In genomic region chr1:214638997-214639396, GRCh38 we compare ENCODE assay signal across 20 cellular contexts. TPM values are rescaled to one million over a fixed set of nuclear protein-coding genes. Genes with fewer than 3 reads are reported as not detected.
DNase-seq lines count a peak whose midpoint lies in the region; ATAC-seq lines count a peak whose summit lies in the region.
"Had no signal": no experiment of that assay in that cellular context is flagged by ENCODE, and none has a peak within 500 bp of the region (broad histone marks: within the 10 kb centered on the region; RNA-seq: fewer than 3 reads in every experiment).

No MANE protein-coding gene starts in this region.

- DNase-seq in activated T-cell treated with anti-CD3 and anti-CD28 coated beads, Interleukin-2, amount 50 U/mL, for 24 hours: no peak
- no peak for DNase-seq in activated T-cell treated with anti-CD3 and anti-CD28 coated beads, Interleukin-2, amount 50 U/mL, for 1 hour
- DNase-seq in EH (ENCODE audit: low read depth) (peak; percentile 32), glomerular visceral epithelial cell (ENCODE audit: extremely low spot score) (peak; percentile 11), NCI-H1417 treated with DMSO at 0.1 percent for 48 hours (lab: John Stamatoyannopoulos, UW) (no peak)
- no peak for DNase-seq in activated CD4-positive, CD25-positive, alpha-beta regulatory T cell treated with anti-CD3 and anti-CD28 coated beads, Interleukin-2, amount 50 U/mL, for 72 hours
- DNase-seq: C1 segment of cervical spinal cord; Caco-2; DMS153; H9; Karpas-422; MM.1S; NCI-H1105; NCI-H187; NCI-H446 treated with DMSO at 0.1 percent for 48 hours; NK-92 treated with Interleukin-12 subunit alpha and Interleukin-12 subunit beta, amount 100 ng/mL, for 24 hours; SHP77 had no signal

- peak overlapping the region; percentile 38 for H3K27ac Mint-ChIP-seq in activated T-cell treated with anti-CD3 and anti-CD28 coated beads, Interleukin-2, amount 50 U/mL, for 24 hours
- H3K27ac Mint-ChIP-seq in activated T-helper 17 cell treated with anti-CD3 and anti-CD28 coated beads, Interleukin-2, amount 50 U/mL, for 72 hours: peak overlapping the region; percentile 59
- H3K27ac Mint-ChIP-seq: H9 had no signal

- H3K27me3 Mint-ChIP-seq in activated T-cell treated with anti-CD3 and anti-CD28 coated beads, Interleukin-2, amount 50 U/mL, for 24 hours: no peaks in the 10 kb centered on the region
- H3K27me3 Mint-ChIP-seq in activated T-helper 17 cell treated with anti-CD3 and anti-CD28 coated beads, Interleukin-2, amount 50 U/mL, for 72 hours: no peaks in the 10 kb centered on the region

- H3K4me1 Mint-ChIP-seq in activated T-cell treated with anti-CD3 and anti-CD28 coated beads, Interleukin-2, amount 50 U/mL, for 24 hours (ENCODE audit: low read depth): peaks cover 31% of the 10 kb centered on the region
- no peaks in the 10 kb centered on the region for H3K4me1 Mint-ChIP-seq in activated T-helper 17 cell treated with anti-CD3 and anti-CD28 coated beads, Interleukin-2, amount 50 U/mL, for 72 hours

- peaks cover 30% of the 10 kb centered on the region for H3K36me3 Mint-ChIP-seq in activated T-cell treated with anti-CD3 and anti-CD28 coated beads, Interleukin-2, amount 50 U/mL, for 24 hours (ENCODE audit: low read depth)
- peaks cover 10% of the 10 kb centered on the region for H3K36me3 Mint-ChIP-seq in activated T-helper 17 cell treated with anti-CD3 and anti-CD28 coated beads, Interleukin-2, amount 50 U/mL, for 72 hours (ENCODE audit: low read depth)

- no peak overlapping the region for H3K4me3 Mint-ChIP-seq in activated T-cell treated with anti-CD3 and anti-CD28 coated beads, Interleukin-2, amount 50 U/mL, for 24 hours
- H3K4me3 Mint-ChIP-seq in activated T-helper 17 cell treated with anti-CD3 and anti-CD28 coated beads, Interleukin-2, amount 50 U/mL, for 72 hours: no peak overlapping the region
- H3K4me3 Mint-ChIP-seq: H9 had no signal

- H3K9me3 Mint-ChIP-seq in activated T-cell treated with anti-CD3 and anti-CD28 coated beads, Interleukin-2, amount 50 U/mL, for 24 hours: no peaks in the 10 kb centered on the region
- no peaks in the 10 kb centered on the region for H3K9me3 Mint-ChIP-seq in activated T-helper 17 cell treated with anti-CD3 and anti-CD28 coated beads, Interleukin-2, amount 50 U/mL, for 72 hours
- H3K9me3 Mint-ChIP-seq: H9 had no signal

- ATAC-seq in activated T-helper 17 cell treated with anti-CD3 and anti-CD28 coated beads, Interleukin-2, amount 50 U/mL, for 72 hours (replicated peaks): no peak
- ATAC-seq in GM18520 (IDR thresholded peaks at IDR 0.05; ENCODE audit: unreplicated experiment): no peak
- ATAC-seq: A549 had no signal

RNA-seq across cellular contexts. Expression of gene CENPF, which starts 36.0 kb away (rescaled TPM):
- total RNA-seq in activated T-helper 17 cell treated with anti-CD3 and anti-CD28 coated beads, Interleukin-2, amount 50 U/mL, for 72 hours: 10 to 100 TPM; 69.7 to 79.4 TPM

Comparison
In these comparisons a context has a peak if more than half of its experiments do, and no peak if none do; other contexts are left out.
1. DNase-seq: peak in EH (single experiment) and glomerular visceral epithelial cell (single experiment); none in activated T-cell treated with anti-CD3 and anti-CD28 coated beads, Interleukin-2, amount 50 U/mL, for 24 hours (single experiment), activated T-cell treated with anti-CD3 and anti-CD28 coated beads, Interleukin-2, amount 50 U/mL, for 1 hour (single experiment), activated CD4-positive, CD25-positive, alpha-beta regulatory T cell treated with anti-CD3 and anti-CD28 coated beads, Interleukin-2, amount 50 U/mL, for 72 hours (single experiment) and NCI-H1417 treated with DMSO at 0.1 percent for 48 hours (single experiment).